In the genomic region with DNA sequence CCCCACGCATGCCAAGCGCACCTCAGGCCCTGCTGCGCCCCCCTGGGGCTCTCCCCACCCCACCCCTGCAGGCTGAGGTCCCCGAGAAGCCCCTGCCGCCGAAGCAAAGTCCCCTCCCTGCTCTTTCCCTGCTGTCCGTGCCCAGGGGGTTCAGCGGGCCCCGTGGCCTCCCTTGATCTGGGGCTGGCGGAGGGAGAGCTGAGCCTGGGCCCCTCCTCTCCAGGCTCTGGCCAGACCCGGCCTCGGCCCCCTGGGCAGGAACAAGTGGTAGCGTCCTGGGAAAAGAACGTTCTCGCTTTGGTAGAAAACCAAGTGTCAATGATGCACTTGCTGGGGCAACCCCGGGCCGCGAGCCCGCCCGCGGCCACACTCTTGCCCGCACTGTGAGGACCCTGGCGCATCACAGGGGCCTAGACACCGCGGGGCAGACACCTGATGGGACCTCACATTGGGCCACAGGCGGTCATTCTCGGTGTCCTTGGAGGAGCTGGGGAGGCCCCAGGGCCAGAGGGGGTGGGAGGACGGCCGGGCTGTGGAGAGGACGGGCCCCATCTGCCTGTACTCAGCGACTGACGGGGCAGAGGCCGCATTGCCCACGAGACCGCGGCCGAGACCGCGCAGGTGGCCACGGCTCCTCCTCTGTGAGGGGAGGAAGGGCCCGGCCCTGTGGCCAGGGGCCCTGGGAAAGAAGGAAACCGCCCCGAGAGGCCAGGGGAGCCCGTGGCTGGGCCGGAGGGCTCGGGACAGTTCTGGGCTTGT, we compare ENCODE assay signal across 8 cellular contexts. TPM values are rescaled to one million over a fixed set of nuclear protein-coding genes. Genes with fewer than 3 reads are reported as not detected.
DNase-seq lines count a peak whose midpoint lies in the region; ATAC-seq and TF ChIP-seq lines count a peak whose summit lies in the region.

No MANE protein-coding gene starts in this region.

- H3K79me2 ChIP-seq in OCI-LY7 (ENCODE audit: insufficient read depth, low read depth, low read length) = no peaks in the 10 kb centered on the region
- H3K79me2 ChIP-seq in osteoblast (ENCODE audit: insufficient read depth, low read length) = peaks cover 77% of the 10 kb centered on the region

- ATAC-seq in HG03108 (IDR thresholded peaks at IDR 0.05; ENCODE audit: unreplicated experiment) (no peak), GM21576 (IDR thresholded peaks at IDR 0.05; ENCODE audit: unreplicated experiment) (no peak)

- peak overlapping the region; percentile 35; the same call in 1 of the 2 replicates for H2AFZ ChIP-seq in OCI-LY7 (ENCODE audit: low read length)
- H2AFZ ChIP-seq in osteoblast (ENCODE audit: low read length) = no peak overlapping the region

- H3K36me3 ChIP-seq in OCI-LY7 (ENCODE audit: insufficient read depth, low read length) (0 out of 2 replicates have a peak, but pooled peaks cover 3% of the 10 kb centered on the region), osteoblast (ENCODE audit: insufficient read depth, low read length) (peaks cover 19% of the 10 kb centered on the region)
- peaks cover 4% of the 10 kb centered on the region for H3K36me3 ChIP-seq in effector memory CD4-positive, alpha-beta T cell (ENCODE audit: control insufficient read depth, insufficient read depth, low read length)

- H3K9me3 ChIP-seq in OCI-LY7 (ENCODE audit: low read length) (no peaks in the 10 kb centered on the region), osteoblast (ENCODE audit: low read depth, low read length) (no peaks in the 10 kb centered on the region)
- no peaks in the 10 kb centered on the region for H3K9me3 ChIP-seq in effector memory CD4-positive, alpha-beta T cell (ENCODE audit: control insufficient read depth, low read length)

- POLR2A ChIA-PET in OCI-LY7 (lab: Charles Lee) = no interaction called here

- no TSS peak for BruUV-seq in OCI-LY7 (replicated peaks; lab: Mats Ljungman, UMichigan)

- peak overlapping the region; percentile 71 for H3K4me3 ChIP-seq in OCI-LY7 (ENCODE audit: low read depth, low read length, poor library complexity, severe bottlenecking)
- peak overlapping the region; percentile 94 for H3K4me3 ChIP-seq in effector memory CD4-positive, alpha-beta T cell (ENCODE audit: insufficient read depth, low read depth, low read length, poor library complexity, severe bottlenecking)
- peak overlapping the region; percentile 94 for H3K4me3 ChIP-seq in osteoblast (ENCODE audit: insufficient read depth, low read length)

- H4K20me1 ChIP-seq in OCI-LY7 (ENCODE audit: insufficient read depth, low read length) (no peaks in the 10 kb centered on the region), osteoblast (ENCODE audit: insufficient read depth, low read length) (peaks cover 23% of the 10 kb centered on the region)

- no peak for TF ChIP-seq CTCF in OCI-LY7 (conservative IDR thresholded peaks at IDR 0.05; ENCODE audit: low read length)
- no peak for TF ChIP-seq CTCF in osteoblast (IDR thresholded peaks at IDR 0.05; ENCODE audit: extremely low read depth, low read depth, low read length)

- H3K4me1 ChIP-seq in OCI-LY7 (ENCODE audit: insufficient read depth, low read length, poor library complexity, severe bottlenecking) (peaks cover 34% of the 10 kb centered on the region), osteoblast (ENCODE audit: insufficient read depth, low read length) (peaks cover 22% of the 10 kb centered on the region)
- H3K4me1 ChIP-seq in effector memory CD4-positive, alpha-beta T cell (ENCODE audit: control insufficient read depth, insufficient read depth, low read length, poor library complexity, severe bottlenecking) = peaks cover 44% of the 10 kb centered on the region

- CTCF ChIA-PET in OCI-LY7 (lab: Charles Lee; ENCODE audit: unreplicated experiment) = interaction anchor here (0.5 kb wide), 1 partner anchor 19 kb away, joined by 12 read pairs; no protein-coding TSS in a partner anchor

- DNase-seq in activated effector memory CD4-positive, alpha-beta T cell treated with anti-CD3 and anti-CD28 coated beads, Interleukin-2, amount 50 U/mL, for 16 hours = peak; percentile 69
- DNase-seq in activated effector memory CD4-positive, alpha-beta T cell treated with Interleukin-2 at 50 U/mL for 16 hours = no peak
- DNase-seq in OCI-LY7 (ENCODE audit: low spot score) = peak; percentile 38
- DNase-seq in effector memory CD4-positive, alpha-beta T cell = peak in 2 of 3 donors; percentile 20 to 22
- peak; percentile 90 for DNase-seq in osteoblast (ENCODE audit: insufficient read length, low spot score, missing footprints)
- DNase-seq in NCI-H446 treated with DMSO at 0.1 percent for 48 hours (lab: John Stamatoyannopoulos, UW) = no peak

- H3K9me2 ChIP-seq in OCI-LY7 (ENCODE audit: insufficient read depth, low read length) = no peaks in the 10 kb centered on the region

- H3K27ac ChIP-seq in OCI-LY7 (ENCODE audit: low read depth, low read length, poor library complexity, severe bottlenecking) (peak overlapping the region; percentile 85), osteoblast (ENCODE audit: low read depth, low read length) (peak overlapping the region; percentile 95)
- H3K27ac ChIP-seq in effector memory CD4-positive, alpha-beta T cell (ENCODE audit: insufficient read depth, low read length, poor library complexity, severe bottlenecking) = peak overlapping the region; percentile 94

- H3K27me3 ChIP-seq in effector memory CD4-positive, alpha-beta T cell (replicated peaks; ENCODE audit: control insufficient read depth, insufficient read depth, low read length, poor library complexity, severe bottlenecking) = no peaks in the 10 kb centered on the region
- H3K27me3 ChIP-seq in osteoblast (ENCODE audit: insufficient read depth, low read length) = no peaks in the 10 kb centered on the region

- intact Hi-C loops in OCI-LY7 (cut with micrococcal nuclease; ENCODE audit: unreplicated experiment) = loop anchor here (2.0 to 5.0 kb wide), 2 partner anchors 39 to 108 kb away; a partner anchor contains a TSS

- H3K4me2 ChIP-seq in OCI-LY7 (ENCODE audit: low read length) (peak overlapping the region; percentile 99), osteoblast (ENCODE audit: insufficient read depth, low read length) (peak overlapping the region; percentile 91)

RNA-seq across cellular contexts. Expression of a gene that starts 29.0 kb away (rescaled TPM):
- 184 and 203 TPM in 2 replicates for total RNA-seq in OCI-LY7 (2014; rRNA removed; shearing (Covaris generic))
- 148 and 156 TPM in 2 replicates for total RNA-seq in OCI-LY7 (2022)
- total RNA-seq in osteoblast = 515 TPM in 2 replicates

RNA-seq across cellular contexts. Expression of a gene that starts 37.6 kb away (rescaled TPM):
- 153 and 165 TPM in 2 replicates for total RNA-seq in OCI-LY7 (2014; rRNA removed; shearing (Covaris generic))
- total RNA-seq in OCI-LY7 (2022) = 160 and 193 TPM in 2 replicates
- total RNA-seq in osteoblast = 70.2 and 74.0 TPM in 2 replicates

RNA-seq across cellular contexts. Expression of a gene that starts 41.3 kb away (rescaled TPM):
- 17.6 and 26.6 TPM in 2 replicates for total RNA-seq in OCI-LY7 (2014; rRNA removed; shearing (Covaris generic))
- 43.3 and 48.8 TPM in 2 replicates for total RNA-seq in OCI-LY7 (2022)
- 58.0 and 69.1 TPM in 2 replicates for total RNA-seq in osteoblast

Comparison
In these comparisons a context has a peak if more than half of its experiments do, and no peak if none do; other contexts are left out.
1. DNase-seq: peak in activated effector memory CD4-positive, alpha-beta T cell treated with anti-CD3 and anti-CD28 coated beads, Interleukin-2, amount 50 U/mL, for 16 hours (single experiment), OCI-LY7 (single experiment), effector memory CD4-positive, alpha-beta T cell (2 of 3) and osteoblast (single experiment); none in activated effector memory CD4-positive, alpha-beta T cell treated with Interleukin-2 at 50 U/mL for 16 hours (single experiment) and NCI-H446 treated with DMSO at 0.1 percent for 48 hours (single experiment).
2. Peak in every context shown above with its lines, with median percentiles within 50 percentile points of each other: H3K27ac ChIP-seq and H3K4me3 ChIP-seq.